ENCODE assay signal across 9 cellular contexts in the genomic region with DNA sequence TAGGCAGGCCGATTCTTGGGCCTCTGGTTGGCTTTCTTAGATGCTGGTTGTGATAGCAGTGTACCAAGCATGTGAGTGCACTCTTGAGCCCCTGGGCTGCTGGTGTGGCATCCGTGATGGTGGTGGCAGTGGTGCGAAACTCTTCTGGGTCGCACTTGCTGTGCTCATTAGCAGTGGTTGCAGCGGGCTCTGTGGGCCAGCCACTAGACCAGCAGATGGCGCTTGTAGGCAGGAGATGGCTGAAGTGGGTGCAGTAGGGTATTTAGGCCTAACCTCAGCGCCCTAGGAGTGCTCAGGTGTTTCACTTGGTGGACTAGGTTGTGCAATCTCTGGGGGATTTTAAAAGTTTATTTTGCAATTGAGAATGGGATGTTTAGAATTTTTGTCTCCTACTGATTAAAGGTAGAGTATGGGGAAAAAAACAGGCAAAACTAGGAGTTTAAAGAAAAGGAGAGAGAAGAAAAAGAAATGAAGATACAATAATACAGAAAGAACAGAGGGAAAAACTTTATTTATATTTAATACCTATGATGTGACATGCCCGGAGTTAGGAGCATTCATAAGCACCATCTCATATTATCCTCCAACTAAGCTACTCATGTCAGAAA. TPM values are rescaled to one million over a fixed set of nuclear protein-coding genes. Genes with fewer than 3 reads are reported as not detected.
DNase-seq lines count a peak whose midpoint lies in the region; ATAC-seq, FAIRE-seq and TF ChIP-seq lines count a peak whose summit lies in the region.
"Had no signal": no experiment of that assay in that cellular context is flagged by ENCODE, and none has a peak within 500 bp of the region (broad histone marks: within the 10 kb centered on the region; RNA-seq: fewer than 3 reads in every experiment).

No MANE protein-coding gene starts in this region.

- H3F3A ChIP-seq in PC-9 (ENCODE audit: insufficient read depth, low read depth): no peaks in the 10 kb centered on the region

- WGBS in neuronal stem cell (ENCODE audit: extremely low coverage in 2 of 2, insufficient read length in 2 of 2, insufficient replicate concordance in 1 of 2), 2 donors: no CpG with 5 or more reads among the region's 8 CpGs

- H3K4me1 Mint-ChIP-seq in CD4-positive, alpha-beta memory T cell: peaks cover 10 to 19% (median 14%) of the 10 kb centered on the region in 4 donors
- H3K4me1 Mint-ChIP-seq in activated T-cell treated with anti-CD3 and anti-CD28 coated beads, Interleukin-2, amount 50 U/mL, for 72 hours (ENCODE audit: low read depth): peaks cover 11% of the 10 kb centered on the region

- H3K27me3 ChIP-seq in CD4-positive, alpha-beta memory T cell (ENCODE audit: insufficient read depth, low read length): no peaks in the 10 kb centered on the region
- H3K27me3 ChIP-seq in PC-9 (ENCODE audit: insufficient read depth, low read depth) (no peaks in the 10 kb centered on the region), fibroblast of lung (ENCODE audit: control insufficient read depth, insufficient read depth, low read length) (no peaks in the 10 kb centered on the region), neuronal stem cell (ENCODE audit: control insufficient read depth in 3 of 3, insufficient read depth in 3 of 3, low read depth in 1 of 3, low read length in 3 of 3) (no peaks in the 10 kb centered on the region)

- peaks cover 10% of the 10 kb centered on the region for H3K4me1 ChIP-seq in CD4-positive, alpha-beta memory T cell (ENCODE audit: insufficient read depth, low read length)
- H3K4me1 ChIP-seq in PC-9 (replicated peaks; ENCODE audit: insufficient read depth): 0 out of 2 replicates have a peak, but pooled peaks cover 4% of the 10 kb centered on the region
- H3K4me1 ChIP-seq in fibroblast of lung (ENCODE audit: control insufficient read depth, extremely low read depth, insufficient read depth, low read length): peaks cover under 1% of the 10 kb centered on the region
- H3K4me1 ChIP-seq in neuronal stem cell (ENCODE audit: control insufficient read depth in 2 of 2, insufficient read depth in 1 of 2, low read depth in 1 of 2, low read length in 2 of 2): peaks cover 0 to 3% of the 10 kb centered on the region in 2 donors

- H2BK120ac ChIP-seq in neuronal stem cell (ENCODE audit: low read depth, low read length): no peak overlapping the region

- CTCF ChIA-PET in CD4-positive, alpha-beta memory T cell (lab: Charles Lee; ENCODE audit: partially characterized antibody): interaction anchor here (0.6 to 2.6 kb wide), 8 partner anchors 13 to 752 kb away, joined by 3 to 10 read pairs (median 4); partner anchors contain the start of genes TRAPPC2B, ZNF547 and ZNF548
- CTCF ChIA-PET in PC-9 (lab: Charles Lee): interaction anchor here (0.7 kb wide), 1 partner anchor 693 kb away, joined by 3 read pairs; no protein-coding TSS in a partner anchor

- no peak overlapping the region for H3K4ac ChIP-seq in neuronal stem cell (ENCODE audit: low read length)

- no peak overlapping the region for H2BK12ac ChIP-seq in neuronal stem cell (ENCODE audit: low read length)

- H3K14ac ChIP-seq in neuronal stem cell (ENCODE audit: low read length): no peak overlapping the region

- BruUV-seq in PC-9 (replicated peaks; lab: Mats Ljungman, UMichigan): no TSS peak

- H3K9ac ChIP-seq in fibroblast of lung (ENCODE audit: insufficient read depth, low read length): no peak overlapping the region
- H3K9ac ChIP-seq in neuronal stem cell (ENCODE audit: low read depth, low read length, poor library complexity): no peak overlapping the region

- H4K91ac ChIP-seq in neuronal stem cell (ENCODE audit: low read depth, low read length, poor library complexity): no peak overlapping the region

- H3K27me3 Mint-ChIP-seq in CD4-positive, alpha-beta memory T cell: no peaks in the 10 kb centered on the region
- H3K27me3 Mint-ChIP-seq in activated T-cell treated with anti-CD3 and anti-CD28 coated beads, Interleukin-2, amount 50 U/mL, for 72 hours (ENCODE audit: low read depth): no peaks in the 10 kb centered on the region
- H3K27me3 Mint-ChIP-seq: stimulated activated naive CD8-positive, alpha-beta T cell treated with anti-CD3 and anti-CD28 coated beads, Interleukin-15, Interleukin-2, amounts not matched to agents 100 ng/mL and 50 ng/mL, for 24 hours had no signal

- H3K36me3 ChIP-seq in CD4-positive, alpha-beta memory T cell (ENCODE audit: insufficient read depth, low read length): no peaks in the 10 kb centered on the region
- H3K36me3 ChIP-seq in PC-9 (ENCODE audit: low read depth) (no peaks in the 10 kb centered on the region), fibroblast of lung (ENCODE audit: control insufficient read depth, insufficient read depth, low read length) (no peaks in the 10 kb centered on the region), neuronal stem cell (replicated peaks in 1 of 2; ENCODE audit: control insufficient read depth in 2 of 2, insufficient read depth in 2 of 2, low read length in 2 of 2) (peaks cover 0 to 14% of the 10 kb centered on the region in 2 donors)

- H3K36me3 Mint-ChIP-seq in CD4-positive, alpha-beta memory T cell: peaks cover 9 to 15% of the 10 kb centered on the region in 2 donors
- peaks cover 2 to 6% of the 10 kb centered on the region in 2 donors for H3K36me3 Mint-ChIP-seq in activated T-cell treated with anti-CD3 and anti-CD28 coated beads, Interleukin-2, amount 50 U/mL, for 72 hours (ENCODE audit: insufficient read depth in 2 of 2)

- no peak overlapping the region for H4K8ac ChIP-seq in neuronal stem cell (ENCODE audit: low read depth, low read length)

- H3K4me3 ChIP-seq in CD4-positive, alpha-beta memory T cell (ENCODE audit: low read length in 2 of 2): no peak overlapping the region
- H3K4me3 ChIP-seq in PC-9: no peak overlapping the region
- no peak overlapping the region for H3K4me3 ChIP-seq in fibroblast of lung (replicated peaks in 1 of 4; ENCODE audit: control extremely low read depth in 1 of 4, insufficient read depth in 1 of 4, low read depth in 3 of 4, low read length in 4 of 4)
- H3K4me3 ChIP-seq in neuronal stem cell (ENCODE audit: low read length in 2 of 2): no peak overlapping the region

- H2BK5ac ChIP-seq in neuronal stem cell (ENCODE audit: low read length): no peak overlapping the region

- H3K27ac Mint-ChIP-seq in CD4-positive, alpha-beta memory T cell: peak overlapping the region in 4 of 7 donors; percentile 28 to 64 (median 52)
- peak overlapping the region; percentile 76 for H3K27ac Mint-ChIP-seq in activated T-cell treated with anti-CD3 and anti-CD28 coated beads, Interleukin-2, amount 50 U/mL, for 72 hours
- H3K27ac Mint-ChIP-seq: stimulated activated naive CD8-positive, alpha-beta T cell treated with anti-CD3 and anti-CD28 coated beads, Interleukin-15, Interleukin-2, amounts not matched to agents 100 ng/mL and 50 ng/mL, for 24 hours had no signal

- H3K18ac ChIP-seq in neuronal stem cell (ENCODE audit: low read length): no peak overlapping the region

- H2AFZ ChIP-seq in PC-9 (no peak overlapping the region), fibroblast of lung (ENCODE audit: low read length) (no peak overlapping the region), neuronal stem cell (ENCODE audit: low read length) (no peak overlapping the region)

- intact Hi-C loops in CD4-positive, alpha-beta memory T cell (cut with micrococcal nuclease): loop anchor here (1.0 kb wide), 3 partner anchors 497 to 749 kb away; partner anchors contain the start of gene ZNF329
- intact Hi-C loops in PC-9 (cut with micrococcal nuclease; ENCODE audit: unreplicated experiment): loop anchor here (1.0 to 5.0 kb wide), 2 partner anchors 616 to 749 kb away; no protein-coding TSS in a partner anchor

- ATAC-seq in activated T-cell treated with anti-CD3 and anti-CD28 coated beads, Interleukin-2, amount 50 U/mL, for 72 hours (replicated peaks in 1 of 2): peak; percentile 53 to 54
- no peak for ATAC-seq in HG02884 (IDR thresholded peaks at IDR 0.05; ENCODE audit: unreplicated experiment)

- no peak overlapping the region for H3K4me2 ChIP-seq in PC-9
- no peak overlapping the region for H3K4me2 ChIP-seq in fibroblast of lung (ENCODE audit: extremely low read depth, insufficient read depth, low read length)
- no peak overlapping the region for H3K4me2 ChIP-seq in neuronal stem cell (ENCODE audit: insufficient read depth, low read length, poor library complexity, severe bottlenecking)

- H3K9me3 Mint-ChIP-seq in CD4-positive, alpha-beta memory T cell: peaks cover 0 to 8% (median 1%) of the 10 kb centered on the region in 8 donors
- peaks cover 0 to 8% of the 10 kb centered on the region in 2 donors for H3K9me3 Mint-ChIP-seq in activated T-cell treated with anti-CD3 and anti-CD28 coated beads, Interleukin-2, amount 50 U/mL, for 72 hours

- peak; percentile 88 for TF ChIP-seq CTCF in PC-9 (conservative IDR thresholded peaks at IDR 0.05)
- TF ChIP-seq CTCF in fibroblast of lung (conservative IDR thresholded peaks at IDR 0.05 in 1 of 2, IDR thresholded peaks at IDR 0.05 in 1 of 2; ENCODE audit: low read depth in 1 of 2, low read length in 2 of 2): peak; percentile 71 to 91

- peak; percentile 63 to 79 (median 69) for DNase-seq in CD4-positive, alpha-beta memory T cell
- DNase-seq in HTR-8/SVneo (ENCODE audit: insufficient read length, low spot score): peak; percentile 51
- DNase-seq in PC-9: peak; percentile 61 to 69
- DNase-seq in activated T-cell treated with anti-CD3 and anti-CD28 coated beads, Interleukin-2, amount 50 U/mL, for 72 hours: peak; percentile 76 to 81
- peak; percentile 16 to 62 for DNase-seq in fibroblast of lung (ENCODE audit: low read depth in 2 of 2)
- DNase-seq in neuronal stem cell (ENCODE audit: low spot score): peak; percentile 58
- peak; percentile 60 for DNase-seq in ureter (ENCODE audit: low spot score)

- no peak overlapping the region for H2AK5ac ChIP-seq in neuronal stem cell (ENCODE audit: low read depth, low read length)

- no peak overlapping the region for H3K23ac ChIP-seq in neuronal stem cell (ENCODE audit: low read depth, low read length, poor library complexity)

- H2BK15ac ChIP-seq in neuronal stem cell (ENCODE audit: low read length): no peak overlapping the region

- peaks cover 0 to 2% of the 10 kb centered on the region in 2 donors for H3K9me3 ChIP-seq in CD4-positive, alpha-beta memory T cell (ENCODE audit: control insufficient read depth in 1 of 2, low read length in 2 of 2)
- H3K9me3 ChIP-seq in PC-9 (ENCODE audit: insufficient read depth, low read depth) (no peaks in the 10 kb centered on the region; the same call in 1 of the 2 replicates), fibroblast of lung (ENCODE audit: control insufficient read depth, insufficient read depth, low read depth, low read length) (no peaks in the 10 kb centered on the region), neuronal stem cell (replicated peaks in 1 of 2; ENCODE audit: control insufficient read depth in 2 of 2, insufficient read depth in 1 of 2, low read depth in 1 of 2, low read length in 2 of 2) (peaks cover 0 to 19% of the 10 kb centered on the region in 2 donors)

- peaks cover 5% of the 10 kb centered on the region for H3K79me2 ChIP-seq in PC-9 (ENCODE audit: low read depth)
- peaks cover 5% of the 10 kb centered on the region for H3K79me2 ChIP-seq in fibroblast of lung (ENCODE audit: control insufficient read depth, insufficient read depth, low read length)

- H3K4me3 Mint-ChIP-seq in CD4-positive, alpha-beta memory T cell: no peak overlapping the region
- no peak overlapping the region for H3K4me3 Mint-ChIP-seq in activated T-cell treated with anti-CD3 and anti-CD28 coated beads, Interleukin-2, amount 50 U/mL, for 72 hours
- H3K4me3 Mint-ChIP-seq: stimulated activated naive CD8-positive, alpha-beta T cell treated with anti-CD3 and anti-CD28 coated beads, Interleukin-15, Interleukin-2, amounts not matched to agents 100 ng/mL and 50 ng/mL, for 24 hours had no signal

- H3K27ac ChIP-seq in CD4-positive, alpha-beta memory T cell (ENCODE audit: low read depth, low read length): no peak overlapping the region
- no peak overlapping the region for H3K27ac ChIP-seq in PC-9
- H3K27ac ChIP-seq in fibroblast of lung (ENCODE audit: insufficient read depth, low read length): no peak overlapping the region
- H3K27ac ChIP-seq in neuronal stem cell (replicated peaks; ENCODE audit: low read length): no peak overlapping the region

- no peaks in the 10 kb centered on the region for H4K20me1 ChIP-seq in PC-9 (ENCODE audit: insufficient read depth)
- no peaks in the 10 kb centered on the region for H4K20me1 ChIP-seq in fibroblast of lung (ENCODE audit: control insufficient read depth, extremely low read depth, insufficient read depth, low read length)

- peak; percentile 58 for FAIRE-seq in HTR-8/SVneo (lab: Jason Lieb, UNC)

- POLR2A ChIA-PET in CD4-positive, alpha-beta memory T cell (lab: Charles Lee; ENCODE audit: partially characterized antibody): no interaction called here
- POLR2A ChIA-PET in PC-9 (lab: Charles Lee; ENCODE audit: unreplicated experiment): interaction anchor here (0.7 kb wide), 2 partner anchors 20 to 117 kb away, joined by 3 read pairs; no protein-coding TSS in a partner anchor

- no peaks in the 10 kb centered on the region for H3K9me2 ChIP-seq in PC-9 (ENCODE audit: insufficient read depth)

- H3K79me1 ChIP-seq in neuronal stem cell (ENCODE audit: low read depth, low read length): peaks cover 2% of the 10 kb centered on the region

RNA-seq across cellular contexts. Expression of gene ZNF17, which starts 4.3 kb away (rescaled TPM):
- 10 to 100 TPM; 28.3 to 29.9 TPM for total RNA-seq in CD4-positive, alpha-beta memory T cell
- polyA plus RNA-seq in CD4-positive, alpha-beta memory T cell: 1 to 10 TPM; 3.6 to 9.5 TPM
- total RNA-seq in PC-9 (2021): 10.5 TPM in 2 replicates
- total RNA-seq in activated T-cell treated with anti-CD3 and anti-CD28 coated beads, Interleukin-2, amount 50 U/mL, for 72 hours: 10 to 100 TPM; 11.0 to 12.0 TPM
- 12.3 and 15.2 TPM in 2 replicates for total RNA-seq in fibroblast of lung
- 5.2 and 6.8 TPM in 2 replicates for polyA plus RNA-seq in fibroblast of lung
- polyA plus RNA-seq in fibroblast of lung (2012): 3.9 and 4.5 TPM in 2 replicates
- polyA minus RNA-seq in fibroblast of lung (ENCODE audit: low replicate concordance): 1.7 and 6.3 TPM in 2 replicates
- polyA plus RNA-seq in neuronal stem cell (2013, experiment 1 of 2): 3.9 TPM
- polyA plus RNA-seq in neuronal stem cell (2013, experiment 2 of 2): 3.3 TPM
- 20.3 TPM for total RNA-seq in ureter

RNA-seq across cellular contexts. Expression of gene ZNF548, which starts 17.0 kb away (rescaled TPM):
- 100 to 1,000 TPM in 1 of 2 experiments, 10 to 100 TPM in 1; 85.4 to 103 TPM for total RNA-seq in CD4-positive, alpha-beta memory T cell
- polyA plus RNA-seq in CD4-positive, alpha-beta memory T cell: 10 to 100 TPM; 14.1 to 14.8 TPM
- total RNA-seq in PC-9 (2021) (18.0 and 18.2 TPM in 2 replicates), fibroblast of lung (21.1 and 23.9 TPM in 2 replicates), ureter (23.8 TPM)
- total RNA-seq in activated T-cell treated with anti-CD3 and anti-CD28 coated beads, Interleukin-2, amount 50 U/mL, for 72 hours: 10 to 100 TPM; 40.4 to 62.8 TPM
- 8.8 and 12.0 TPM in 2 replicates for polyA plus RNA-seq in fibroblast of lung
- polyA plus RNA-seq in fibroblast of lung (2012): 4.2 and 5.7 TPM in 2 replicates
- 17.6 and 21.5 TPM in 2 replicates for polyA minus RNA-seq in fibroblast of lung (ENCODE audit: low replicate concordance)
- polyA plus RNA-seq in neuronal stem cell (2013, experiment 1 of 2): 9.3 TPM
- polyA plus RNA-seq in neuronal stem cell (2013, experiment 2 of 2): 9.1 TPM

RNA-seq across cellular contexts. Expression of gene ZNF749, which starts 28.5 kb away (rescaled TPM):
- total RNA-seq in CD4-positive, alpha-beta memory T cell: 10 to 100 TPM; 14.8 to 15.2 TPM
- 10 to 100 TPM in 1 of 2 donors, 1 to 10 TPM in 1; 5.9 to 21.4 TPM for polyA plus RNA-seq in CD4-positive, alpha-beta memory T cell
- total RNA-seq in PC-9 (2021) (17.9 and 19.4 TPM in 2 replicates), fibroblast of lung (10.4 and 11.0 TPM in 2 replicates), ureter (20.5 TPM)
- 10 to 100 TPM; 16.5 to 18.0 TPM for total RNA-seq in activated T-cell treated with anti-CD3 and anti-CD28 coated beads, Interleukin-2, amount 50 U/mL, for 72 hours
- 4.7 and 5.4 TPM in 2 replicates for polyA plus RNA-seq in fibroblast of lung
- polyA plus RNA-seq in fibroblast of lung (2012): 5.0 and 6.8 TPM in 2 replicates
- 1.7 and 3.0 TPM in 2 replicates for polyA minus RNA-seq in fibroblast of lung (ENCODE audit: low replicate concordance)
- polyA plus RNA-seq in neuronal stem cell (2013, experiment 1 of 2): 14.1 TPM
- 13.6 TPM for polyA plus RNA-seq in neuronal stem cell (2013, experiment 2 of 2)

RNA-seq across cellular contexts. Expression of gene TRAPPC2B, which starts 43.3 kb away (rescaled TPM):
- total RNA-seq in CD4-positive, alpha-beta memory T cell: 10 to 100 TPM; 11.0 to 12.1 TPM
- 10 to 100 TPM; 27.4 to 31.0 TPM for polyA plus RNA-seq in CD4-positive, alpha-beta memory T cell
- 14.1 and 15.3 TPM in 2 replicates for total RNA-seq in PC-9 (2021)
- total RNA-seq in activated T-cell treated with anti-CD3 and anti-CD28 coated beads, Interleukin-2, amount 50 U/mL, for 72 hours: 1 to 10 TPM; 7.3 to 8.5 TPM
- total RNA-seq in fibroblast of lung: 9.8 and 13.4 TPM in 2 replicates
- 14.0 and 16.5 TPM in 2 replicates for polyA plus RNA-seq in fibroblast of lung
- 15.5 and 17.8 TPM in 2 replicates for polyA plus RNA-seq in fibroblast of lung (2012)
- 3.7 and 7.0 TPM in 2 replicates for polyA minus RNA-seq in fibroblast of lung (ENCODE audit: low replicate concordance)
- 19.7 TPM for polyA plus RNA-seq in neuronal stem cell (2013, experiment 1 of 2)
- 19.5 TPM for polyA plus RNA-seq in neuronal stem cell (2013, experiment 2 of 2)
- total RNA-seq in ureter: 7.6 TPM

RNA-seq across cellular contexts. Expression of gene ZNF547, which starts 43.3 kb away (rescaled TPM):
- 10 to 100 TPM in 1 of 2 experiments, 1 to 10 TPM in 1; 6.5 to 10.8 TPM for total RNA-seq in CD4-positive, alpha-beta memory T cell
- polyA plus RNA-seq in CD4-positive, alpha-beta memory T cell: 1 to 10 TPM in 1 of 2 donors, under 1 TPM in 1; 0.56 to 1.8 TPM
- total RNA-seq in PC-9 (2021) (3.1 and 6.0 TPM in 2 replicates), fibroblast of lung (4.6 and 6.1 TPM in 2 replicates), ureter (4.5 TPM)
- total RNA-seq in activated T-cell treated with anti-CD3 and anti-CD28 coated beads, Interleukin-2, amount 50 U/mL, for 72 hours: 1 to 10 TPM; 3.9 to 4.5 TPM
- 1.8 and 2.7 TPM in 2 replicates for polyA plus RNA-seq in fibroblast of lung
- polyA plus RNA-seq in fibroblast of lung (2012): 1.6 and 1.8 TPM in 2 replicates
- polyA minus RNA-seq in fibroblast of lung (ENCODE audit: low replicate concordance): 3.0 TPM in 1 of 2 replicates, not detected in the other
- polyA plus RNA-seq in neuronal stem cell (2013, experiment 1 of 2): 0.60 TPM
- 0.87 TPM for polyA plus RNA-seq in neuronal stem cell (2013, experiment 2 of 2)
